In the genomic region with DNA sequence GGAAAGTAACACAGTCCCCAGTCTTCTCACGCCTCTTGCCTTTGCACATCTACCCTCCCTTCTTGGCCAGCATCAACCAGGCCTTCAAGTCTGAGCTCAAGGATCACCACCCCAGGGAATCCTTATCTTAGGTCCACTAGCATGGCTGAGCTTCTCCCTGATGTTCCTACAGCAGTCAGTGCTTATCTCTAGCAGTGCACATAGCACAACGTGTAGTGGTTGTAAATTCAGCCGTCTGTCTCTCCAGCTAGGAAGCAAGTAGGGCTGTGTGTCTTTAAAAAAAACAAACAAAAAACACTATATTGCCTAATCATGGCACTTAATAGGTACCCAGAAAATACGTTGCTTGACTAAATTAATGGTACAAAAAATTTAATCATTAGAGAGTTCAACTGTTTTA, we compare ENCODE assay signal across 1 cellular context.
TF ChIP-seq lines count a peak whose summit lies in the region.

No MANE protein-coding gene starts in this region.

TF ChIP-seq in K562, 482 proteins besides CTCF, POLR2A, EP300 and RAD21 (continued from another document and continues in another):
- TF ChIP-seq, protein P1, sequence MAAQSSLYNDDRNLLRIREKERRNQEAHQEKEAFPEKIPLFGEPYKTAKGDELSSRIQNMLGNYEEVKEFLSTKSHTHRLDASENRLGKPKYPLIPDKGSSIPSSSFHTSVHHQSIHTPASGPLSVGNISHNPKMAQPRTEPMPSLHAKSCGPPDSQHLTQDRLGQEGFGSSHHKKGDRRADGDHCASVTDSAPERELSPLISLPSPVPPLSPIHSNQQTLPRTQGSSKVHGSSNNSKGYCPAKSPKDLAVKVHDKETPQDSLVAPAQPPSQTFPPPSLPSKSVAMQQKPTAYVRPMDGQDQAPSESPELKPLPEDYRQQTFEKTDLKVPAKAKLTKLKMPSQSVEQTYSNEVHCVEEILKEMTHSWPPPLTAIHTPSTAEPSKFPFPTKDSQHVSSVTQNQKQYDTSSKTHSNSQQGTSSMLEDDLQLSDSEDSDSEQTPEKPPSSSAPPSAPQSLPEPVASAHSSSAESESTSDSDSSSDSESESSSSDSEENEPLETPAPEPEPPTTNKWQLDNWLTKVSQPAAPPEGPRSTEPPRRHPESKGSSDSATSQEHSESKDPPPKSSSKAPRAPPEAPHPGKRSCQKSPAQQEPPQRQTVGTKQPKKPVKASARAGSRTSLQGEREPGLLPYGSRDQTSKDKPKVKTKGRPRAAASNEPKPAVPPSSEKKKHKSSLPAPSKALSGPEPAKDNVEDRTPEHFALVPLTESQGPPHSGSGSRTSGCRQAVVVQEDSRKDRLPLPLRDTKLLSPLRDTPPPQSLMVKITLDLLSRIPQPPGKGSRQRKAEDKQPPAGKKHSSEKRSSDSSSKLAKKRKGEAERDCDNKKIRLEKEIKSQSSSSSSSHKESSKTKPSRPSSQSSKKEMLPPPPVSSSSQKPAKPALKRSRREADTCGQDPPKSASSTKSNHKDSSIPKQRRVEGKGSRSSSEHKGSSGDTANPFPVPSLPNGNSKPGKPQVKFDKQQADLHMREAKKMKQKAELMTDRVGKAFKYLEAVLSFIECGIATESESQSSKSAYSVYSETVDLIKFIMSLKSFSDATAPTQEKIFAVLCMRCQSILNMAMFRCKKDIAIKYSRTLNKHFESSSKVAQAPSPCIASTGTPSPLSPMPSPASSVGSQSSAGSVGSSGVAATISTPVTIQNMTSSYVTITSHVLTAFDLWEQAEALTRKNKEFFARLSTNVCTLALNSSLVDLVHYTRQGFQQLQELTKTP (IDR thresholded peaks at IDR 0.05; ENCODE audit: low read depth in 1 of 2, partially characterized antibody in 2 of 2): peak in 1 of 2 experiments; percentile 32
- no peak for TF ChIP-seq ZNF175 (CRISPR knock-in tag; IDR thresholded peaks at IDR 0.05; ENCODE audit: low read depth)
- TF ChIP-seq, protein P2, sequence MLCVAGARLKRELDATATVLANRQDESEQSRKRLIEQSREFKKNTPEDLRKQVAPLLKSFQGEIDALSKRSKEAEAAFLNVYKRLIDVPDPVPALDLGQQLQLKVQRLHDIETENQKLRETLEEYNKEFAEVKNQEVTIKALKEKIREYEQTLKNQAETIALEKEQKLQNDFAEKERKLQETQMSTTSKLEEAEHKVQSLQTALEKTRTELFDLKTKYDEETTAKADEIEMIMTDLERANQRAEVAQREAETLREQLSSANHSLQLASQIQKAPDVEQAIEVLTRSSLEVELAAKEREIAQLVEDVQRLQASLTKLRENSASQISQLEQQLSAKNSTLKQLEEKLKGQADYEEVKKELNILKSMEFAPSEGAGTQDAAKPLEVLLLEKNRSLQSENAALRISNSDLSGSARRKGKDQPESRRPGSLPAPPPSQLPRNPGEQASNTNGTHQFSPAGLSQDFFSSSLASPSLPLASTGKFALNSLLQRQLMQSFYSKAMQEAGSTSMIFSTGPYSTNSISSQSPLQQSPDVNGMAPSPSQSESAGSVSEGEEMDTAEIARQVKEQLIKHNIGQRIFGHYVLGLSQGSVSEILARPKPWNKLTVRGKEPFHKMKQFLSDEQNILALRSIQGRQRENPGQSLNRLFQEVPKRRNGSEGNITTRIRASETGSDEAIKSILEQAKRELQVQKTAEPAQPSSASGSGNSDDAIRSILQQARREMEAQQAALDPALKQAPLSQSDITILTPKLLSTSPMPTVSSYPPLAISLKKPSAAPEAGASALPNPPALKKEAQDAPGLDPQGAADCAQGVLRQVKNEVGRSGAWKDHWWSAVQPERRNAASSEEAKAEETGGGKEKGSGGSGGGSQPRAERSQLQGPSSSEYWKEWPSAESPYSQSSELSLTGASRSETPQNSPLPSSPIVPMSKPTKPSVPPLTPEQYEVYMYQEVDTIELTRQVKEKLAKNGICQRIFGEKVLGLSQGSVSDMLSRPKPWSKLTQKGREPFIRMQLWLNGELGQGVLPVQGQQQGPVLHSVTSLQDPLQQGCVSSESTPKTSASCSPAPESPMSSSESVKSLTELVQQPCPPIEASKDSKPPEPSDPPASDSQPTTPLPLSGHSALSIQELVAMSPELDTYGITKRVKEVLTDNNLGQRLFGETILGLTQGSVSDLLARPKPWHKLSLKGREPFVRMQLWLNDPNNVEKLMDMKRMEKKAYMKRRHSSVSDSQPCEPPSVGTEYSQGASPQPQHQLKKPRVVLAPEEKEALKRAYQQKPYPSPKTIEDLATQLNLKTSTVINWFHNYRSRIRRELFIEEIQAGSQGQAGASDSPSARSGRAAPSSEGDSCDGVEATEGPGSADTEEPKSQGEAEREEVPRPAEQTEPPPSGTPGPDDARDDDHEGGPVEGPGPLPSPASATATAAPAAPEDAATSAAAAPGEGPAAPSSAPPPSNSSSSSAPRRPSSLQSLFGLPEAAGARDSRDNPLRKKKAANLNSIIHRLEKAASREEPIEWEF (CRISPR knock-in tag; IDR thresholded peaks at IDR 0.05): no peak
- peak; percentile 73 to 79; a peak in 3 of 4 replicates for TF ChIP-seq TRIM24 (IDR thresholded peaks at IDR 0.05)
- TF ChIP-seq, protein P3, sequence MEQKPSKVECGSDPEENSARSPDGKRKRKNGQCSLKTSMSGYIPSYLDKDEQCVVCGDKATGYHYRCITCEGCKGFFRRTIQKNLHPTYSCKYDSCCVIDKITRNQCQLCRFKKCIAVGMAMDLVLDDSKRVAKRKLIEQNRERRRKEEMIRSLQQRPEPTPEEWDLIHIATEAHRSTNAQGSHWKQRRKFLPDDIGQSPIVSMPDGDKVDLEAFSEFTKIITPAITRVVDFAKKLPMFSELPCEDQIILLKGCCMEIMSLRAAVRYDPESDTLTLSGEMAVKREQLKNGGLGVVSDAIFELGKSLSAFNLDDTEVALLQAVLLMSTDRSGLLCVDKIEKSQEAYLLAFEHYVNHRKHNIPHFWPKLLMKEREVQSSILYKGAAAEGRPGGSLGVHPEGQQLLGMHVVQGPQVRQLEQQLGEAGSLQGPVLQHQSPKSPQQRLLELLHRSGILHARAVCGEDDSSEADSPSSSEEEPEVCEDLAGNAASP (IDR thresholded peaks at IDR 0.05): no peak
- no peak for TF ChIP-seq PCBP1 (IDR thresholded peaks at IDR 0.05; ENCODE audit: low read depth, low read length, poor library complexity, severe bottlenecking)
- TF ChIP-seq, protein P4, sequence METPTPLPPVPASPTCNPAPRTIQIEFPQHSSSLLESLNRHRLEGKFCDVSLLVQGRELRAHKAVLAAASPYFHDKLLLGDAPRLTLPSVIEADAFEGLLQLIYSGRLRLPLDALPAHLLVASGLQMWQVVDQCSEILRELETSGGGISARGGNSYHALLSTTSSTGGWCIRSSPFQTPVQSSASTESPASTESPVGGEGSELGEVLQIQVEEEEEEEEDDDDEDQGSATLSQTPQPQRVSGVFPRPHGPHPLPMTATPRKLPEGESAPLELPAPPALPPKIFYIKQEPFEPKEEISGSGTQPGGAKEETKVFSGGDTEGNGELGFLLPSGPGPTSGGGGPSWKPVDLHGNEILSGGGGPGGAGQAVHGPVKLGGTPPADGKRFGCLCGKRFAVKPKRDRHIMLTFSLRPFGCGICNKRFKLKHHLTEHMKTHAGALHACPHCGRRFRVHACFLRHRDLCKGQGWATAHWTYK (CRISPR knock-in tag; IDR thresholded peaks at IDR 0.05): no peak
- no peak for TF ChIP-seq MCM3 (IDR thresholded peaks at IDR 0.05)
- TF ChIP-seq, protein P5, sequence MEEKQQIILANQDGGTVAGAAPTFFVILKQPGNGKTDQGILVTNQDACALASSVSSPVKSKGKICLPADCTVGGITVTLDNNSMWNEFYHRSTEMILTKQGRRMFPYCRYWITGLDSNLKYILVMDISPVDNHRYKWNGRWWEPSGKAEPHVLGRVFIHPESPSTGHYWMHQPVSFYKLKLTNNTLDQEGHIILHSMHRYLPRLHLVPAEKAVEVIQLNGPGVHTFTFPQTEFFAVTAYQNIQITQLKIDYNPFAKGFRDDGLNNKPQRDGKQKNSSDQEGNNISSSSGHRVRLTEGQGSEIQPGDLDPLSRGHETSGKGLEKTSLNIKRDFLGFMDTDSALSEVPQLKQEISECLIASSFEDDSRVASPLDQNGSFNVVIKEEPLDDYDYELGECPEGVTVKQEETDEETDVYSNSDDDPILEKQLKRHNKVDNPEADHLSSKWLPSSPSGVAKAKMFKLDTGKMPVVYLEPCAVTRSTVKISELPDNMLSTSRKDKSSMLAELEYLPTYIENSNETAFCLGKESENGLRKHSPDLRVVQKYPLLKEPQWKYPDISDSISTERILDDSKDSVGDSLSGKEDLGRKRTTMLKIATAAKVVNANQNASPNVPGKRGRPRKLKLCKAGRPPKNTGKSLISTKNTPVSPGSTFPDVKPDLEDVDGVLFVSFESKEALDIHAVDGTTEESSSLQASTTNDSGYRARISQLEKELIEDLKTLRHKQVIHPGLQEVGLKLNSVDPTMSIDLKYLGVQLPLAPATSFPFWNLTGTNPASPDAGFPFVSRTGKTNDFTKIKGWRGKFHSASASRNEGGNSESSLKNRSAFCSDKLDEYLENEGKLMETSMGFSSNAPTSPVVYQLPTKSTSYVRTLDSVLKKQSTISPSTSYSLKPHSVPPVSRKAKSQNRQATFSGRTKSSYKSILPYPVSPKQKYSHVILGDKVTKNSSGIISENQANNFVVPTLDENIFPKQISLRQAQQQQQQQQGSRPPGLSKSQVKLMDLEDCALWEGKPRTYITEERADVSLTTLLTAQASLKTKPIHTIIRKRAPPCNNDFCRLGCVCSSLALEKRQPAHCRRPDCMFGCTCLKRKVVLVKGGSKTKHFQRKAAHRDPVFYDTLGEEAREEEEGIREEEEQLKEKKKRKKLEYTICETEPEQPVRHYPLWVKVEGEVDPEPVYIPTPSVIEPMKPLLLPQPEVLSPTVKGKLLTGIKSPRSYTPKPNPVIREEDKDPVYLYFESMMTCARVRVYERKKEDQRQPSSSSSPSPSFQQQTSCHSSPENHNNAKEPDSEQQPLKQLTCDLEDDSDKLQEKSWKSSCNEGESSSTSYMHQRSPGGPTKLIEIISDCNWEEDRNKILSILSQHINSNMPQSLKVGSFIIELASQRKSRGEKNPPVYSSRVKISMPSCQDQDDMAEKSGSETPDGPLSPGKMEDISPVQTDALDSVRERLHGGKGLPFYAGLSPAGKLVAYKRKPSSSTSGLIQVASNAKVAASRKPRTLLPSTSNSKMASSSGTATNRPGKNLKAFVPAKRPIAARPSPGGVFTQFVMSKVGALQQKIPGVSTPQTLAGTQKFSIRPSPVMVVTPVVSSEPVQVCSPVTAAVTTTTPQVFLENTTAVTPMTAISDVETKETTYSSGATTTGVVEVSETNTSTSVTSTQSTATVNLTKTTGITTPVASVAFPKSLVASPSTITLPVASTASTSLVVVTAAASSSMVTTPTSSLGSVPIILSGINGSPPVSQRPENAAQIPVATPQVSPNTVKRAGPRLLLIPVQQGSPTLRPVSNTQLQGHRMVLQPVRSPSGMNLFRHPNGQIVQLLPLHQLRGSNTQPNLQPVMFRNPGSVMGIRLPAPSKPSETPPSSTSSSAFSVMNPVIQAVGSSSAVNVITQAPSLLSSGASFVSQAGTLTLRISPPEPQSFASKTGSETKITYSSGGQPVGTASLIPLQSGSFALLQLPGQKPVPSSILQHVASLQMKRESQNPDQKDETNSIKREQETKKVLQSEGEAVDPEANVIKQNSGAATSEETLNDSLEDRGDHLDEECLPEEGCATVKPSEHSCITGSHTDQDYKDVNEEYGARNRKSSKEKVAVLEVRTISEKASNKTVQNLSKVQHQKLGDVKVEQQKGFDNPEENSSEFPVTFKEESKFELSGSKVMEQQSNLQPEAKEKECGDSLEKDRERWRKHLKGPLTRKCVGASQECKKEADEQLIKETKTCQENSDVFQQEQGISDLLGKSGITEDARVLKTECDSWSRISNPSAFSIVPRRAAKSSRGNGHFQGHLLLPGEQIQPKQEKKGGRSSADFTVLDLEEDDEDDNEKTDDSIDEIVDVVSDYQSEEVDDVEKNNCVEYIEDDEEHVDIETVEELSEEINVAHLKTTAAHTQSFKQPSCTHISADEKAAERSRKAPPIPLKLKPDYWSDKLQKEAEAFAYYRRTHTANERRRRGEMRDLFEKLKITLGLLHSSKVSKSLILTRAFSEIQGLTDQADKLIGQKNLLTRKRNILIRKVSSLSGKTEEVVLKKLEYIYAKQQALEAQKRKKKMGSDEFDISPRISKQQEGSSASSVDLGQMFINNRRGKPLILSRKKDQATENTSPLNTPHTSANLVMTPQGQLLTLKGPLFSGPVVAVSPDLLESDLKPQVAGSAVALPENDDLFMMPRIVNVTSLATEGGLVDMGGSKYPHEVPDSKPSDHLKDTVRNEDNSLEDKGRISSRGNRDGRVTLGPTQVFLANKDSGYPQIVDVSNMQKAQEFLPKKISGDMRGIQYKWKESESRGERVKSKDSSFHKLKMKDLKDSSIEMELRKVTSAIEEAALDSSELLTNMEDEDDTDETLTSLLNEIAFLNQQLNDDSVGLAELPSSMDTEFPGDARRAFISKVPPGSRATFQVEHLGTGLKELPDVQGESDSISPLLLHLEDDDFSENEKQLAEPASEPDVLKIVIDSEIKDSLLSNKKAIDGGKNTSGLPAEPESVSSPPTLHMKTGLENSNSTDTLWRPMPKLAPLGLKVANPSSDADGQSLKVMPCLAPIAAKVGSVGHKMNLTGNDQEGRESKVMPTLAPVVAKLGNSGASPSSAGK (IDR thresholded peaks at IDR 0.05): no peak
- peak; percentile 94 for TF ChIP-seq TEAD4 (IDR thresholded peaks at IDR 0.05; ENCODE audit: low read length)
- no peak for TF ChIP-seq TEAD4 (CRISPR knock-in tag; IDR thresholded peaks at IDR 0.05; ENCODE audit: borderline replicate concordance)
- no peak for TF ChIP-seq CAMTA2 (CRISPR knock-in tag; conservative IDR thresholded peaks at IDR 0.05)
- TF ChIP-seq ZNF143 (CRISPR knock-in tag; IDR thresholded peaks at IDR 0.05): no peak
- no peak for TF ChIP-seq HCFC1 (IDR thresholded peaks at IDR 0.05; ENCODE audit: low read depth, low read length)
- TF ChIP-seq SETDB1 (IDR thresholded peaks at IDR 0.05; ENCODE audit: low read length): no peak
- TF ChIP-seq CCAR2 (IDR thresholded peaks at IDR 0.05; ENCODE audit: low read depth, low read length): no peak
- TF ChIP-seq ZNF57 (CRISPR knock-in tag; IDR thresholded peaks at IDR 0.05): no peak
- TF ChIP-seq, protein P6, sequence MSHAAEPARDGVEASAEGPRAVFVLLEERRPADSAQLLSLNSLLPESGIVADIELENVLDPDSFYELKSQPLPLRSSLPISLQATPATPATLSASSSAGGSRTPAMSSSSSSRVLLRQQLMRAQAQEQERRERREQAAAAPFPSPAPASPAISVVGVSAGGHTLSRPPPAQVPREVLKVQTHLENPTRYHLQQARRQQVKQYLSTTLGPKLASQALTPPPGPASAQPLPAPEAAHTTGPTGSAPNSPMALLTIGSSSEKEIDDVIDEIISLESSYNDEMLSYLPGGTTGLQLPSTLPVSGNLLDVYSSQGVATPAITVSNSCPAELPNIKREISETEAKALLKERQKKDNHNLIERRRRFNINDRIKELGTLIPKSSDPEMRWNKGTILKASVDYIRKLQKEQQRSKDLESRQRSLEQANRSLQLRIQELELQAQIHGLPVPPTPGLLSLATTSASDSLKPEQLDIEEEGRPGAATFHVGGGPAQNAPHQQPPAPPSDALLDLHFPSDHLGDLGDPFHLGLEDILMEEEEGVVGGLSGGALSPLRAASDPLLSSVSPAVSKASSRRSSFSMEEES (CRISPR knock-in tag; IDR thresholded peaks at IDR 0.05): no peak
- 0 out of 2 replicates have a peak, but pooled peaks have one; percentile 10 for TF ChIP-seq C11orf30 (IDR thresholded peaks at IDR 0.05; ENCODE audit: low read depth)
